1 cellular context compared by ENCODE assay signal in the genomic region with DNA sequence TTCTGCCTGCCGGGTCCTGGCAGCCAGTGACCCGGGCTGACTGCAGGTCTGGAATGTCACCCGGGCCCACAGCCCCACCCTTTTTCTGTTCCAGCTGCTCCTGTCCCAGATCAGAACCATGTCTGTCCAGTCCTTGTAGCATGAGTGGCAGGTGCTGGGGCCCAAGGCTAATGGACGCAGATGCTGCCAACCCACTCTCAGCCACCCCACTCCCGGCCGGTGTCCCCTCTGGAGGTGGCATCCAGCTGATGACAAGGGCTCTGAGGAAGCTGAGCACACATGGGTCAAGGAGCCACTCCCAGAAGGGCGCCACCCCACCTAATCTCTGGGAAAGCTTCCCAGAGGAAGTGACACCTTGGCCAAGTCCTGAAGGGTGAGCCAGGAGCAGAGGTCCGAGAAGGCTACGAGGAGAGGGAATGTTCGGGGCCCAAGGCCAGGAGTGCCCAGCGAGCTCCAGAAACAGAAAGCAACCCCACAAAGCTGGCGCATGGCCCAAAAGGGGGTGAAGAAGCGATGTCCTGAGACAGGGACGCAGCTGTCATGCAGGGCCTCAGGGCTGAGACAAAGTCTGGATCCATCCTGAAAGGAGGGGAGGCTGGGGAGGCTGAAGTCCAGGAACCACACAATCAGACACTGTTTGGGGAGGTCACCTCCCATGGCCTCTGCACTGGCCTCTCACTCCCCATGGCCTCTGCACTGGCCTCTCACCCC.
A peak's percentile ranks its signal among the peaks of the same experiment; 100 is the strongest.
TF ChIP-seq lines count a peak whose summit lies in the region.

No MANE protein-coding gene starts in this region.

TF ChIP-seq in HepG2, 621 proteins besides CTCF, POLR2A, EP300 and RAD21 (continued from another document and continues in another):
- TF ChIP-seq YY1 (IDR thresholded peaks at IDR 0.05; ENCODE audit: insufficient read depth, insufficient replicate concordance, low read depth, low read length) (no peak), MLLT10 (CRISPR knock-in tag; IDR thresholded peaks at IDR 0.05) (no peak), BORCS8-MEF2B (CRISPR knock-in tag; IDR thresholded peaks at IDR 0.05) (no peak), ZNF788 (CRISPR knock-in tag; IDR thresholded peaks at IDR 0.05; ENCODE audit: borderline replicate concordance) (peak; percentile 64; the same call in 1 of the 2 replicates), CREB1 (IDR thresholded peaks at IDR 0.05) (no peak), CREB1 (CRISPR knock-in tag; IDR thresholded peaks at IDR 0.05) (0 out of 2 replicates have a peak, but pooled peaks have one; percentile 39), ZNF382 (CRISPR knock-in tag; IDR thresholded peaks at IDR 0.05; ENCODE audit: borderline replicate concordance) (no peak), GZF1 (CRISPR knock-in tag; IDR thresholded peaks at IDR 0.05) (no peak), ZSCAN29 (CRISPR knock-in tag; conservative IDR thresholded peaks at IDR 0.05) (no peak), TAF1 (CRISPR knock-in tag; IDR thresholded peaks at IDR 0.05) (0 out of 2 replicates have a peak, but pooled peaks have one; percentile 19), FOXK2 (IDR thresholded peaks at IDR 0.05) (no peak), JDP2 (CRISPR knock-in tag; IDR thresholded peaks at IDR 0.05; ENCODE audit: borderline replicate concordance) (no peak), HNRNPL (IDR thresholded peaks at IDR 0.05; ENCODE audit: low read depth, low read length) (peak; percentile 21; the same call in 1 of the 2 replicates), NAIF1 (CRISPR knock-in tag; IDR thresholded peaks at IDR 0.05; ENCODE audit: borderline replicate concordance) (no peak), ZKSCAN5 (CRISPR knock-in tag; IDR thresholded peaks at IDR 0.05) (no peak), ADNP (CRISPR knock-in tag; IDR thresholded peaks at IDR 0.05) (no peak), ZNF577 (CRISPR knock-in tag; IDR thresholded peaks at IDR 0.05; ENCODE audit: borderline replicate concordance, low read depth) (no peak), ZNF224 (CRISPR knock-in tag; IDR thresholded peaks at IDR 0.05) (no peak), ZNF780A (CRISPR knock-in tag; IDR thresholded peaks at IDR 0.05) (no peak), ZNF496 (CRISPR knock-in tag; IDR thresholded peaks at IDR 0.05; ENCODE audit: insufficient replicate concordance) (no peak), ZFP82 (CRISPR knock-in tag; IDR thresholded peaks at IDR 0.05; ENCODE audit: borderline replicate concordance) (no peak), ZNF337 (CRISPR knock-in tag; IDR thresholded peaks at IDR 0.05; ENCODE audit: borderline replicate concordance, low read depth) (no peak), KDM5B (CRISPR knock-in tag; IDR thresholded peaks at IDR 0.05; ENCODE audit: borderline replicate concordance) (peak; percentile 42; the same call in 1 of the 2 replicates), ARHGAP35 (CRISPR knock-in tag; IDR thresholded peaks at IDR 0.05; ENCODE audit: borderline replicate concordance) (peak; percentile 24; the same call in 1 of the 2 replicates), ARID2 (CRISPR knock-in tag; IDR thresholded peaks at IDR 0.05; ENCODE audit: borderline replicate concordance) (no peak), ZNF670 (CRISPR knock-in tag; IDR thresholded peaks at IDR 0.05; ENCODE audit: borderline replicate concordance) (no peak), ISL2 (CRISPR knock-in tag; IDR thresholded peaks at IDR 0.05) (no peak), ZNF841 (CRISPR knock-in tag; IDR thresholded peaks at IDR 0.05; ENCODE audit: borderline replicate concordance) (no peak), PHF21A (CRISPR knock-in tag; IDR thresholded peaks at IDR 0.05) (peak; percentile 57), ZNF605 (CRISPR knock-in tag; IDR thresholded peaks at IDR 0.05) (no peak), NCOA5 (CRISPR knock-in tag; IDR thresholded peaks at IDR 0.05) (no peak), ZNF552 (CRISPR knock-in tag; IDR thresholded peaks at IDR 0.05; ENCODE audit: borderline replicate concordance) (no peak), ZNF713 (CRISPR knock-in tag; IDR thresholded peaks at IDR 0.05) (no peak), GPN1 (CRISPR knock-in tag; IDR thresholded peaks at IDR 0.05; ENCODE audit: borderline replicate concordance) (no peak), ZNF460 (CRISPR knock-in tag; IDR thresholded peaks at IDR 0.05; ENCODE audit: borderline replicate concordance) (no peak), ZFP62 (CRISPR knock-in tag; IDR thresholded peaks at IDR 0.05) (no peak), ZNF570 (CRISPR knock-in tag; IDR thresholded peaks at IDR 0.05; ENCODE audit: borderline replicate concordance) (no peak), ATF7 (IDR thresholded peaks at IDR 0.05) (no peak), ATF7 (CRISPR knock-in tag; IDR thresholded peaks at IDR 0.05) (no peak), ZNF547 (CRISPR knock-in tag; IDR thresholded peaks at IDR 0.05) (no peak), ZNF234 (CRISPR knock-in tag; conservative IDR thresholded peaks at IDR 0.05) (no peak), ZNF451 (CRISPR knock-in tag; IDR thresholded peaks at IDR 0.05) (no peak), KLF6 (CRISPR knock-in tag; IDR thresholded peaks at IDR 0.05) (no peak), ZNF317 (CRISPR knock-in tag; IDR thresholded peaks at IDR 0.05) (no peak), SMAD1 (CRISPR knock-in tag; IDR thresholded peaks at IDR 0.05; ENCODE audit: borderline replicate concordance, low read depth) (no peak), SP140L (CRISPR knock-in tag; IDR thresholded peaks at IDR 0.05; ENCODE audit: borderline replicate concordance) (no peak)
- TF ChIP-seq, protein P1, sequence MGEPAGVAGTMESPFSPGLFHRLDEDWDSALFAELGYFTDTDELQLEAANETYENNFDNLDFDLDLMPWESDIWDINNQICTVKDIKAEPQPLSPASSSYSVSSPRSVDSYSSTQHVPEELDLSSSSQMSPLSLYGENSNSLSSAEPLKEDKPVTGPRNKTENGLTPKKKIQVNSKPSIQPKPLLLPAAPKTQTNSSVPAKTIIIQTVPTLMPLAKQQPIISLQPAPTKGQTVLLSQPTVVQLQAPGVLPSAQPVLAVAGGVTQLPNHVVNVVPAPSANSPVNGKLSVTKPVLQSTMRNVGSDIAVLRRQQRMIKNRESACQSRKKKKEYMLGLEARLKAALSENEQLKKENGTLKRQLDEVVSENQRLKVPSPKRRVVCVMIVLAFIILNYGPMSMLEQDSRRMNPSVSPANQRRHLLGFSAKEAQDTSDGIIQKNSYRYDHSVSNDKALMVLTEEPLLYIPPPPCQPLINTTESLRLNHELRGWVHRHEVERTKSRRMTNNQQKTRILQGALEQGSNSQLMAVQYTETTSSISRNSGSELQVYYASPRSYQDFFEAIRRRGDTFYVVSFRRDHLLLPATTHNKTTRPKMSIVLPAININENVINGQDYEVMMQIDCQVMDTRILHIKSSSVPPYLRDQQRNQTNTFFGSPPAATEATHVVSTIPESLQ (CRISPR knock-in tag; conservative IDR thresholded peaks at IDR 0.05), result no peak
- TF ChIP-seq, protein P2, sequence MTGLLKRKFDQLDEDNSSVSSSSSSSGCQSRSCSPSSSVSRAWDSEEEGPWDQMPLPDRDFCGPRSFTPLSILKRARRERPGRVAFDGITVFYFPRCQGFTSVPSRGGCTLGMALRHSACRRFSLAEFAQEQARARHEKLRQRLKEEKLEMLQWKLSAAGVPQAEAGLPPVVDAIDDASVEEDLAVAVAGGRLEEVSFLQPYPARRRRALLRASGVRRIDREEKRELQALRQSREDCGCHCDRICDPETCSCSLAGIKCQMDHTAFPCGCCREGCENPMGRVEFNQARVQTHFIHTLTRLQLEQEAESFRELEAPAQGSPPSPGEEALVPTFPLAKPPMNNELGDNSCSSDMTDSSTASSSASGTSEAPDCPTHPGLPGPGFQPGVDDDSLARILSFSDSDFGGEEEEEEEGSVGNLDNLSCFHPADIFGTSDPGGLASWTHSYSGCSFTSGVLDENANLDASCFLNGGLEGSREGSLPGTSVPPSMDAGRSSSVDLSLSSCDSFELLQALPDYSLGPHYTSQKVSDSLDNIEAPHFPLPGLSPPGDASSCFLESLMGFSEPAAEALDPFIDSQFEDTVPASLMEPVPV (CRISPR knock-in tag; IDR thresholded peaks at IDR 0.05), result no peak
- TF ChIP-seq, protein P3, sequence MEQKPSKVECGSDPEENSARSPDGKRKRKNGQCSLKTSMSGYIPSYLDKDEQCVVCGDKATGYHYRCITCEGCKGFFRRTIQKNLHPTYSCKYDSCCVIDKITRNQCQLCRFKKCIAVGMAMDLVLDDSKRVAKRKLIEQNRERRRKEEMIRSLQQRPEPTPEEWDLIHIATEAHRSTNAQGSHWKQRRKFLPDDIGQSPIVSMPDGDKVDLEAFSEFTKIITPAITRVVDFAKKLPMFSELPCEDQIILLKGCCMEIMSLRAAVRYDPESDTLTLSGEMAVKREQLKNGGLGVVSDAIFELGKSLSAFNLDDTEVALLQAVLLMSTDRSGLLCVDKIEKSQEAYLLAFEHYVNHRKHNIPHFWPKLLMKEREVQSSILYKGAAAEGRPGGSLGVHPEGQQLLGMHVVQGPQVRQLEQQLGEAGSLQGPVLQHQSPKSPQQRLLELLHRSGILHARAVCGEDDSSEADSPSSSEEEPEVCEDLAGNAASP (CRISPR knock-in tag; IDR thresholded peaks at IDR 0.05; ENCODE audit: borderline replicate concordance), result peak; percentile 82; the same call in 1 of the 2 replicates
- TF ChIP-seq, protein P4, sequence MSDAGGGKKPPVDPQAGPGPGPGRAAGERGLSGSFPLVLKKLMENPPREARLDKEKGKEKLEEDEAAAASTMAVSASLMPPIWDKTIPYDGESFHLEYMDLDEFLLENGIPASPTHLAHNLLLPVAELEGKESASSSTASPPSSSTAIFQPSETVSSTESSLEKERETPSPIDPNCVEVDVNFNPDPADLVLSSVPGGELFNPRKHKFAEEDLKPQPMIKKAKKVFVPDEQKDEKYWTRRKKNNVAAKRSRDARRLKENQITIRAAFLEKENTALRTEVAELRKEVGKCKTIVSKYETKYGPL (CRISPR knock-in tag; IDR thresholded peaks at IDR 0.05), result no peak
- TF ChIP-seq, protein P5, sequence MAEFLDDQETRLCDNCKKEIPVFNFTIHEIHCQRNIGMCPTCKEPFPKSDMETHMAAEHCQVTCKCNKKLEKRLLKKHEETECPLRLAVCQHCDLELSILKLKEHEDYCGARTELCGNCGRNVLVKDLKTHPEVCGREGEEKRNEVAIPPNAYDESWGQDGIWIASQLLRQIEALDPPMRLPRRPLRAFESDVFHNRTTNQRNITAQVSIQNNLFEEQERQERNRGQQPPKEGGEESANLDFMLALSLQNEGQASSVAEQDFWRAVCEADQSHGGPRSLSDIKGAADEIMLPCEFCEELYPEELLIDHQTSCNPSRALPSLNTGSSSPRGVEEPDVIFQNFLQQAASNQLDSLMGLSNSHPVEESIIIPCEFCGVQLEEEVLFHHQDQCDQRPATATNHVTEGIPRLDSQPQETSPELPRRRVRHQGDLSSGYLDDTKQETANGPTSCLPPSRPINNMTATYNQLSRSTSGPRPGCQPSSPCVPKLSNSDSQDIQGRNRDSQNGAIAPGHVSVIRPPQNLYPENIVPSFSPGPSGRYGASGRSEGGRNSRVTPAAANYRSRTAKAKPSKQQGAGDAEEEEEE (CRISPR knock-in tag; IDR thresholded peaks at IDR 0.05; ENCODE audit: borderline replicate concordance), result no peak
- TF ChIP-seq, protein P6, sequence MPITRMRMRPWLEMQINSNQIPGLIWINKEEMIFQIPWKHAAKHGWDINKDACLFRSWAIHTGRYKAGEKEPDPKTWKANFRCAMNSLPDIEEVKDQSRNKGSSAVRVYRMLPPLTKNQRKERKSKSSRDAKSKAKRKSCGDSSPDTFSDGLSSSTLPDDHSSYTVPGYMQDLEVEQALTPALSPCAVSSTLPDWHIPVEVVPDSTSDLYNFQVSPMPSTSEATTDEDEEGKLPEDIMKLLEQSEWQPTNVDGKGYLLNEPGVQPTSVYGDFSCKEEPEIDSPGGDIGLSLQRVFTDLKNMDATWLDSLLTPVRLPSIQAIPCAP (CRISPR knock-in tag; IDR thresholded peaks at IDR 0.05; ENCODE audit: low read depth), result no peak
- TF ChIP-seq, protein P7, sequence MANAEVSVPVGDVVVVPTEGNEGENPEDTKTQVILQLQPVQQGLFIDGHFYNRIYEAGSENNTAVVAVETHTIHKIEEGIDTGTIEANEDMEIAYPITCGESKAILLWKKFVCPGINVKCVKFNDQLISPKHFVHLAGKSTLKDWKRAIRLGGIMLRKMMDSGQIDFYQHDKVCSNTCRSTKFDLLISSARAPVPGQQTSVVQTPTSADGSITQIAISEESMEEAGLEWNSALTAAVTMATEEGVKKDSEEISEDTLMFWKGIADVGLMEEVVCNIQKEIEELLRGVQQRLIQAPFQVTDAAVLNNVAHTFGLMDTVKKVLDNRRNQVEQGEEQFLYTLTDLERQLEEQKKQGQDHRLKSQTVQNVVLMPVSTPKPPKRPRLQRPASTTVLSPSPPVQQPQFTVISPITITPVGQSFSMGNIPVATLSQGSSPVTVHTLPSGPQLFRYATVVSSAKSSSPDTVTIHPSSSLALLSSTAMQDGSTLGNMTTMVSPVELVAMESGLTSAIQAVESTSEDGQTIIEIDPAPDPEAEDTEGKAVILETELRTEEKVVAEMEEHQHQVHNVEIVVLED (CRISPR knock-in tag; IDR thresholded peaks at IDR 0.05; ENCODE audit: borderline replicate concordance), result no peak
- TF ChIP-seq, protein P8, sequence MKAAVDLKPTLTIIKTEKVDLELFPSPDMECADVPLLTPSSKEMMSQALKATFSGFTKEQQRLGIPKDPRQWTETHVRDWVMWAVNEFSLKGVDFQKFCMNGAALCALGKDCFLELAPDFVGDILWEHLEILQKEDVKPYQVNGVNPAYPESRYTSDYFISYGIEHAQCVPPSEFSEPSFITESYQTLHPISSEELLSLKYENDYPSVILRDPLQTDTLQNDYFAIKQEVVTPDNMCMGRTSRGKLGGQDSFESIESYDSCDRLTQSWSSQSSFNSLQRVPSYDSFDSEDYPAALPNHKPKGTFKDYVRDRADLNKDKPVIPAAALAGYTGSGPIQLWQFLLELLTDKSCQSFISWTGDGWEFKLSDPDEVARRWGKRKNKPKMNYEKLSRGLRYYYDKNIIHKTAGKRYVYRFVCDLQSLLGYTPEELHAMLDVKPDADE (CRISPR knock-in tag; IDR thresholded peaks at IDR 0.05), result no peak
- TF ChIP-seq, protein P9, sequence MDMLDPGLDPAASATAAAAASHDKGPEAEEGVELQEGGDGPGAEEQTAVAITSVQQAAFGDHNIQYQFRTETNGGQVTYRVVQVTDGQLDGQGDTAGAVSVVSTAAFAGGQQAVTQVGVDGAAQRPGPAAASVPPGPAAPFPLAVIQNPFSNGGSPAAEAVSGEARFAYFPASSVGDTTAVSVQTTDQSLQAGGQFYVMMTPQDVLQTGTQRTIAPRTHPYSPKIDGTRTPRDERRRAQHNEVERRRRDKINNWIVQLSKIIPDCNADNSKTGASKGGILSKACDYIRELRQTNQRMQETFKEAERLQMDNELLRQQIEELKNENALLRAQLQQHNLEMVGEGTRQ (IDR thresholded peaks at IDR 0.05; ENCODE audit: low read depth, low read length), result no peak
- TF ChIP-seq, protein P9 (CRISPR knock-in tag; IDR thresholded peaks at IDR 0.05; ENCODE audit: borderline replicate concordance), result no peak
- TF ChIP-seq, protein P10, sequence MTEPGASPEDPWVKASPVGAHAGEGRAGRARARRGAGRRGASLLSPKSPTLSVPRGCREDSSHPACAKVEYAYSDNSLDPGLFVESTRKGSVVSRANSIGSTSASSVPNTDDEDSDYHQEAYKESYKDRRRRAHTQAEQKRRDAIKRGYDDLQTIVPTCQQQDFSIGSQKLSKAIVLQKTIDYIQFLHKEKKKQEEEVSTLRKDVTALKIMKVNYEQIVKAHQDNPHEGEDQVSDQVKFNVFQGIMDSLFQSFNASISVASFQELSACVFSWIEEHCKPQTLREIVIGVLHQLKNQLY (CRISPR knock-in tag; IDR thresholded peaks at IDR 0.05), result no peak
